Comparison of ENCODE assay signal across 1 cellular context in the genomic region with DNA sequence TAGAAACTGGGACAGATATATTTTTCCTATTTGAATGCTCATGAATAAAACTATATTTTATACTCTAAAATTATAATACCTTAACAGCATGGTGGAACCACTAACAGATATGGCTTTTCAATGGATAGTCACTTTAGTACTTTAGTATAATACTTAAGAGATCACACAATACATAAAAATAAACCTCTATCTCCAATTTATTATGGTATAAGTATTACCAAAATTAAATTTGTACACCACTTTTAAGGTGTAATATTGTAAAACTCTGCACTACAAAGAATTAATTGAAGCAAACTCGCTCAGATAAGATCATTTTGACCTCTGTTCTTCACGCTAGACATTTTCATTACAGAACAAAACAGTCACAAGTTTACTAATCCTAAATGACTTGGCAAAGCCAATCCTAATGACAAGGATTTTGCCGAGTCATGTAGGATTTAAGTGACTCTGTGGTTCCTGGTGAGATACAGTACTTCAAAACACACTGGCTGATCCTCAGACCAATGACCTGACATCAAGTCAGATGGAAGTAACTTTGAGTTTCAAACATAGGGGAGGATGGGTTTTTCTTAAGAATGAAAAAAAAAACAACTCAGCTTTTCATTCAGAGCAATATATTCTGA.
A peak's percentile ranks its signal among the peaks of the same experiment; 100 is the strongest.
TF ChIP-seq lines count a peak whose summit lies in the region.

No MANE protein-coding gene starts in this region.

TF ChIP-seq in K562, 482 proteins besides CTCF, POLR2A, EP300 and RAD21 (continued from another document and continues in another):
- TF ChIP-seq MXI1 (IDR thresholded peaks at IDR 0.05; ENCODE audit: low read depth, low read length) (no peak), BDP1 (IDR thresholded peaks at IDR 0.05; ENCODE audit: insufficient read depth, insufficient read length) (no peak), JUND (IDR thresholded peaks at IDR 0.05; ENCODE audit: borderline replicate concordance, low read depth, low read length) (peak; percentile 65), JUND (tag; IDR thresholded peaks at IDR 0.05; ENCODE audit: borderline replicate concordance, low read depth, low read length) (peak; percentile 61; the same call in 1 of the 3 replicates), HCFC1 (IDR thresholded peaks at IDR 0.05; ENCODE audit: low read depth, low read length) (no peak), E2F3 (CRISPR knock-in tag; IDR thresholded peaks at IDR 0.05) (no peak), KDM1A (IDR thresholded peaks at IDR 0.05) (peak; percentile 89 to 91), ERF (CRISPR knock-in tag; IDR thresholded peaks at IDR 0.05) (no peak), MBD2 (IDR thresholded peaks at IDR 0.05; ENCODE audit: borderline replicate concordance, low read depth) (no peak), ZNF696 (CRISPR knock-in tag; conservative IDR thresholded peaks at IDR 0.05) (no peak), ZEB2 (IDR thresholded peaks at IDR 0.05) (no peak), NUFIP1 (IDR thresholded peaks at IDR 0.05; ENCODE audit: partially characterized antibody) (peak; percentile 13), ZNF717 (CRISPR knock-in tag; IDR thresholded peaks at IDR 0.05) (no peak), ZNF347 (CRISPR knock-in tag; IDR thresholded peaks at IDR 0.05; ENCODE audit: low read depth) (no peak), ESRRB (CRISPR knock-in tag; IDR thresholded peaks at IDR 0.05; ENCODE audit: borderline replicate concordance) (no peak), COPS2 (conservative IDR thresholded peaks at IDR 0.05) (no peak), ESRRA (IDR thresholded peaks at IDR 0.05; ENCODE audit: borderline replicate concordance, low read depth) (peak; percentile 90), SLC30A9 (CRISPR knock-in tag; IDR thresholded peaks at IDR 0.05) (no peak), CHD4 (IDR thresholded peaks at IDR 0.05; ENCODE audit: insufficient read depth, insufficient replicate concordance, low read depth, low read length, poor library complexity, severe bottlenecking) (no peak), OTX1 (CRISPR knock-in tag; IDR thresholded peaks at IDR 0.05) (no peak), ZNF644 (tag; IDR thresholded peaks at IDR 0.05; ENCODE audit: low read depth) (no peak), GTF2E2 (tag; IDR thresholded peaks at IDR 0.05) (peak; percentile 1; the same call in 1 of the 2 replicates), ZKSCAN1 (IDR thresholded peaks at IDR 0.05; ENCODE audit: low read depth, low read length) (no peak), LARP7 (IDR thresholded peaks at IDR 0.05) (no peak), HNRNPH1 (optimal IDR thresholded peaks at IDR 0.05; ENCODE audit: low read depth, low read length) (no peak), KLF13 (tag; IDR thresholded peaks at IDR 0.05; ENCODE audit: borderline replicate concordance, low read depth) (no peak)
- TF ChIP-seq, protein P1, sequence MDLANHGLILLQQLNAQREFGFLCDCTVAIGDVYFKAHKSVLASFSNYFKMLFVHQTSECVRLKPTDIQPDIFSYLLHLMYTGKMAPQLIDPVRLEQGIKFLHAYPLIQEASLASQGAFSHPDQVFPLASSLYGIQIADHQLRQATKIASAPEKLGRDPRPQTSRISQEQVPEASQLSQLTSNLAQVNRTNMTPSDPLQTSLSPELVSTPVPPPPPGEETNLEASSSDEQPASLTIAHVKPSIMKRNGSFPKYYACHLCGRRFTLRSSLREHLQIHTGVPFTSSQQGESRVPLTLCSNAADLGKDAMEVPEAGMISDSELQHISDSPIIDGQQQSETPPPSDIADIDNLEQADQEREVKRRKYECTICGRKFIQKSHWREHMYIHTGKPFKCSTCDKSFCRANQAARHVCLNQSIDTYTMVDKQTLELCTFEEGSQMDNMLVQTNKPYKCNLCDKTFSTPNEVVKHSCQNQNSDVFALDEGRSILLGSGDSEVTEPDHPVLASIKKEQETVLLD (IDR thresholded peaks at IDR 0.05) = peak; percentile 40; the same call in 1 of the 2 replicates
- TF ChIP-seq, protein P2, sequence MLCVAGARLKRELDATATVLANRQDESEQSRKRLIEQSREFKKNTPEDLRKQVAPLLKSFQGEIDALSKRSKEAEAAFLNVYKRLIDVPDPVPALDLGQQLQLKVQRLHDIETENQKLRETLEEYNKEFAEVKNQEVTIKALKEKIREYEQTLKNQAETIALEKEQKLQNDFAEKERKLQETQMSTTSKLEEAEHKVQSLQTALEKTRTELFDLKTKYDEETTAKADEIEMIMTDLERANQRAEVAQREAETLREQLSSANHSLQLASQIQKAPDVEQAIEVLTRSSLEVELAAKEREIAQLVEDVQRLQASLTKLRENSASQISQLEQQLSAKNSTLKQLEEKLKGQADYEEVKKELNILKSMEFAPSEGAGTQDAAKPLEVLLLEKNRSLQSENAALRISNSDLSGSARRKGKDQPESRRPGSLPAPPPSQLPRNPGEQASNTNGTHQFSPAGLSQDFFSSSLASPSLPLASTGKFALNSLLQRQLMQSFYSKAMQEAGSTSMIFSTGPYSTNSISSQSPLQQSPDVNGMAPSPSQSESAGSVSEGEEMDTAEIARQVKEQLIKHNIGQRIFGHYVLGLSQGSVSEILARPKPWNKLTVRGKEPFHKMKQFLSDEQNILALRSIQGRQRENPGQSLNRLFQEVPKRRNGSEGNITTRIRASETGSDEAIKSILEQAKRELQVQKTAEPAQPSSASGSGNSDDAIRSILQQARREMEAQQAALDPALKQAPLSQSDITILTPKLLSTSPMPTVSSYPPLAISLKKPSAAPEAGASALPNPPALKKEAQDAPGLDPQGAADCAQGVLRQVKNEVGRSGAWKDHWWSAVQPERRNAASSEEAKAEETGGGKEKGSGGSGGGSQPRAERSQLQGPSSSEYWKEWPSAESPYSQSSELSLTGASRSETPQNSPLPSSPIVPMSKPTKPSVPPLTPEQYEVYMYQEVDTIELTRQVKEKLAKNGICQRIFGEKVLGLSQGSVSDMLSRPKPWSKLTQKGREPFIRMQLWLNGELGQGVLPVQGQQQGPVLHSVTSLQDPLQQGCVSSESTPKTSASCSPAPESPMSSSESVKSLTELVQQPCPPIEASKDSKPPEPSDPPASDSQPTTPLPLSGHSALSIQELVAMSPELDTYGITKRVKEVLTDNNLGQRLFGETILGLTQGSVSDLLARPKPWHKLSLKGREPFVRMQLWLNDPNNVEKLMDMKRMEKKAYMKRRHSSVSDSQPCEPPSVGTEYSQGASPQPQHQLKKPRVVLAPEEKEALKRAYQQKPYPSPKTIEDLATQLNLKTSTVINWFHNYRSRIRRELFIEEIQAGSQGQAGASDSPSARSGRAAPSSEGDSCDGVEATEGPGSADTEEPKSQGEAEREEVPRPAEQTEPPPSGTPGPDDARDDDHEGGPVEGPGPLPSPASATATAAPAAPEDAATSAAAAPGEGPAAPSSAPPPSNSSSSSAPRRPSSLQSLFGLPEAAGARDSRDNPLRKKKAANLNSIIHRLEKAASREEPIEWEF (CRISPR knock-in tag; IDR thresholded peaks at IDR 0.05) = no peak; the same call in 1 of the 2 replicates
- TF ChIP-seq, protein P3, sequence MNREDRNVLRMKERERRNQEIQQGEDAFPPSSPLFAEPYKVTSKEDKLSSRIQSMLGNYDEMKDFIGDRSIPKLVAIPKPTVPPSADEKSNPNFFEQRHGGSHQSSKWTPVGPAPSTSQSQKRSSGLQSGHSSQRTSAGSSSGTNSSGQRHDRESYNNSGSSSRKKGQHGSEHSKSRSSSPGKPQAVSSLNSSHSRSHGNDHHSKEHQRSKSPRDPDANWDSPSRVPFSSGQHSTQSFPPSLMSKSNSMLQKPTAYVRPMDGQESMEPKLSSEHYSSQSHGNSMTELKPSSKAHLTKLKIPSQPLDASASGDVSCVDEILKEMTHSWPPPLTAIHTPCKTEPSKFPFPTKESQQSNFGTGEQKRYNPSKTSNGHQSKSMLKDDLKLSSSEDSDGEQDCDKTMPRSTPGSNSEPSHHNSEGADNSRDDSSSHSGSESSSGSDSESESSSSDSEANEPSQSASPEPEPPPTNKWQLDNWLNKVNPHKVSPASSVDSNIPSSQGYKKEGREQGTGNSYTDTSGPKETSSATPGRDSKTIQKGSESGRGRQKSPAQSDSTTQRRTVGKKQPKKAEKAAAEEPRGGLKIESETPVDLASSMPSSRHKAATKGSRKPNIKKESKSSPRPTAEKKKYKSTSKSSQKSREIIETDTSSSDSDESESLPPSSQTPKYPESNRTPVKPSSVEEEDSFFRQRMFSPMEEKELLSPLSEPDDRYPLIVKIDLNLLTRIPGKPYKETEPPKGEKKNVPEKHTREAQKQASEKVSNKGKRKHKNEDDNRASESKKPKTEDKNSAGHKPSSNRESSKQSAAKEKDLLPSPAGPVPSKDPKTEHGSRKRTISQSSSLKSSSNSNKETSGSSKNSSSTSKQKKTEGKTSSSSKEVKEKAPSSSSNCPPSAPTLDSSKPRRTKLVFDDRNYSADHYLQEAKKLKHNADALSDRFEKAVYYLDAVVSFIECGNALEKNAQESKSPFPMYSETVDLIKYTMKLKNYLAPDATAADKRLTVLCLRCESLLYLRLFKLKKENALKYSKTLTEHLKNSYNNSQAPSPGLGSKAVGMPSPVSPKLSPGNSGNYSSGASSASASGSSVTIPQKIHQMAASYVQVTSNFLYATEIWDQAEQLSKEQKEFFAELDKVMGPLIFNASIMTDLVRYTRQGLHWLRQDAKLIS (CRISPR knock-in tag; IDR thresholded peaks at IDR 0.05) = no peak
- TF ChIP-seq, protein P4, sequence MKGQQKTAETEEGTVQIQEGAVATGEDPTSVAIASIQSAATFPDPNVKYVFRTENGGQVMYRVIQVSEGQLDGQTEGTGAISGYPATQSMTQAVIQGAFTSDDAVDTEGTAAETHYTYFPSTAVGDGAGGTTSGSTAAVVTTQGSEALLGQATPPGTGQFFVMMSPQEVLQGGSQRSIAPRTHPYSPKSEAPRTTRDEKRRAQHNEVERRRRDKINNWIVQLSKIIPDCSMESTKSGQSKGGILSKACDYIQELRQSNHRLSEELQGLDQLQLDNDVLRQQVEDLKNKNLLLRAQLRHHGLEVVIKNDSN (CRISPR knock-in tag; IDR thresholded peaks at IDR 0.05) = no peak
- TF ChIP-seq, protein P5, sequence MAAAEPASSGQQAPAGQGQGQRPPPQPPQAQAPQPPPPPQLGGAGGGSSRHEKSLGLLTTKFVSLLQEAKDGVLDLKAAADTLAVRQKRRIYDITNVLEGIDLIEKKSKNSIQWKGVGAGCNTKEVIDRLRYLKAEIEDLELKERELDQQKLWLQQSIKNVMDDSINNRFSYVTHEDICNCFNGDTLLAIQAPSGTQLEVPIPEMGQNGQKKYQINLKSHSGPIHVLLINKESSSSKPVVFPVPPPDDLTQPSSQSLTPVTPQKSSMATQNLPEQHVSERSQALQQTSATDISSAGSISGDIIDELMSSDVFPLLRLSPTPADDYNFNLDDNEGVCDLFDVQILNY (CRISPR knock-in tag; IDR thresholded peaks at IDR 0.05) = no peak
- TF ChIP-seq, protein P6, sequence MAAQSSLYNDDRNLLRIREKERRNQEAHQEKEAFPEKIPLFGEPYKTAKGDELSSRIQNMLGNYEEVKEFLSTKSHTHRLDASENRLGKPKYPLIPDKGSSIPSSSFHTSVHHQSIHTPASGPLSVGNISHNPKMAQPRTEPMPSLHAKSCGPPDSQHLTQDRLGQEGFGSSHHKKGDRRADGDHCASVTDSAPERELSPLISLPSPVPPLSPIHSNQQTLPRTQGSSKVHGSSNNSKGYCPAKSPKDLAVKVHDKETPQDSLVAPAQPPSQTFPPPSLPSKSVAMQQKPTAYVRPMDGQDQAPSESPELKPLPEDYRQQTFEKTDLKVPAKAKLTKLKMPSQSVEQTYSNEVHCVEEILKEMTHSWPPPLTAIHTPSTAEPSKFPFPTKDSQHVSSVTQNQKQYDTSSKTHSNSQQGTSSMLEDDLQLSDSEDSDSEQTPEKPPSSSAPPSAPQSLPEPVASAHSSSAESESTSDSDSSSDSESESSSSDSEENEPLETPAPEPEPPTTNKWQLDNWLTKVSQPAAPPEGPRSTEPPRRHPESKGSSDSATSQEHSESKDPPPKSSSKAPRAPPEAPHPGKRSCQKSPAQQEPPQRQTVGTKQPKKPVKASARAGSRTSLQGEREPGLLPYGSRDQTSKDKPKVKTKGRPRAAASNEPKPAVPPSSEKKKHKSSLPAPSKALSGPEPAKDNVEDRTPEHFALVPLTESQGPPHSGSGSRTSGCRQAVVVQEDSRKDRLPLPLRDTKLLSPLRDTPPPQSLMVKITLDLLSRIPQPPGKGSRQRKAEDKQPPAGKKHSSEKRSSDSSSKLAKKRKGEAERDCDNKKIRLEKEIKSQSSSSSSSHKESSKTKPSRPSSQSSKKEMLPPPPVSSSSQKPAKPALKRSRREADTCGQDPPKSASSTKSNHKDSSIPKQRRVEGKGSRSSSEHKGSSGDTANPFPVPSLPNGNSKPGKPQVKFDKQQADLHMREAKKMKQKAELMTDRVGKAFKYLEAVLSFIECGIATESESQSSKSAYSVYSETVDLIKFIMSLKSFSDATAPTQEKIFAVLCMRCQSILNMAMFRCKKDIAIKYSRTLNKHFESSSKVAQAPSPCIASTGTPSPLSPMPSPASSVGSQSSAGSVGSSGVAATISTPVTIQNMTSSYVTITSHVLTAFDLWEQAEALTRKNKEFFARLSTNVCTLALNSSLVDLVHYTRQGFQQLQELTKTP (IDR thresholded peaks at IDR 0.05; ENCODE audit: low read depth in 1 of 2, partially characterized antibody in 2 of 2) = peak; percentile 27 to 74
- TF ChIP-seq, protein P7, sequence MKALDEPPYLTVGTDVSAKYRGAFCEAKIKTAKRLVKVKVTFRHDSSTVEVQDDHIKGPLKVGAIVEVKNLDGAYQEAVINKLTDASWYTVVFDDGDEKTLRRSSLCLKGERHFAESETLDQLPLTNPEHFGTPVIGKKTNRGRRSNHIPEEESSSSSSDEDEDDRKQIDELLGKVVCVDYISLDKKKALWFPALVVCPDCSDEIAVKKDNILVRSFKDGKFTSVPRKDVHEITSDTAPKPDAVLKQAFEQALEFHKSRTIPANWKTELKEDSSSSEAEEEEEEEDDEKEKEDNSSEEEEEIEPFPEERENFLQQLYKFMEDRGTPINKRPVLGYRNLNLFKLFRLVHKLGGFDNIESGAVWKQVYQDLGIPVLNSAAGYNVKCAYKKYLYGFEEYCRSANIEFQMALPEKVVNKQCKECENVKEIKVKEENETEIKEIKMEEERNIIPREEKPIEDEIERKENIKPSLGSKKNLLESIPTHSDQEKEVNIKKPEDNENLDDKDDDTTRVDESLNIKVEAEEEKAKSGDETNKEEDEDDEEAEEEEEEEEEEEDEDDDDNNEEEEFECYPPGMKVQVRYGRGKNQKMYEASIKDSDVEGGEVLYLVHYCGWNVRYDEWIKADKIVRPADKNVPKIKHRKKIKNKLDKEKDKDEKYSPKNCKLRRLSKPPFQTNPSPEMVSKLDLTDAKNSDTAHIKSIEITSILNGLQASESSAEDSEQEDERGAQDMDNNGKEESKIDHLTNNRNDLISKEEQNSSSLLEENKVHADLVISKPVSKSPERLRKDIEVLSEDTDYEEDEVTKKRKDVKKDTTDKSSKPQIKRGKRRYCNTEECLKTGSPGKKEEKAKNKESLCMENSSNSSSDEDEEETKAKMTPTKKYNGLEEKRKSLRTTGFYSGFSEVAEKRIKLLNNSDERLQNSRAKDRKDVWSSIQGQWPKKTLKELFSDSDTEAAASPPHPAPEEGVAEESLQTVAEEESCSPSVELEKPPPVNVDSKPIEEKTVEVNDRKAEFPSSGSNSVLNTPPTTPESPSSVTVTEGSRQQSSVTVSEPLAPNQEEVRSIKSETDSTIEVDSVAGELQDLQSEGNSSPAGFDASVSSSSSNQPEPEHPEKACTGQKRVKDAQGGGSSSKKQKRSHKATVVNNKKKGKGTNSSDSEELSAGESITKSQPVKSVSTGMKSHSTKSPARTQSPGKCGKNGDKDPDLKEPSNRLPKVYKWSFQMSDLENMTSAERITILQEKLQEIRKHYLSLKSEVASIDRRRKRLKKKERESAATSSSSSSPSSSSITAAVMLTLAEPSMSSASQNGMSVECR (CRISPR knock-in tag; IDR thresholded peaks at IDR 0.05) = no peak
